25 cellular contexts compared by ENCODE assay signal in the genomic region with DNA sequence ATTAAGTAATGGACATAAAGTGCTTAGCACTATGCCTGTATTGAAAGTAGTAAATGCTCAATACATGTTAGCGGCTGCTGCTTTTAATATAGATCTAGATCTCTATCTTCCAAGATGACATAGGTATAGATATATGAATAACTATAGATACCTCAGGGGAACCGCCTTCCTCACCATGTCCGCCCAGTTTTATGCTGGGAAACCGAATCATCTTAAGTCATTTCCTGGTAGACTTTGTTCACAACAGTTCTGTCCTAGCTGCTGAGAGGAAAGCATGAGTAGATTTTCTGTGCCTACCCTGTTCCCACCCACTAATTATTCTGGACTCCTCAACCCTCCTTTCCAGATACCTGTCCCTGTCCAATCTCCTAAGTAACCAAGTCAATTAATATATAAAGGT.
"Had no signal": no experiment of that assay in that cellular context is flagged by ENCODE, and none has a peak within 500 bp of the region (broad histone marks: within the 10 kb centered on the region; RNA-seq: fewer than 3 reads in every experiment).

No MANE protein-coding gene starts in this region.

- H3K4me3 Mint-ChIP-seq: immature natural killer cell, natural killer cell, type B pancreatic cell had no signal

- H3K27ac ChIP-seq: esophagus muscularis mucosa, neutrophil, pancreas, right lobe of liver, stomach, thyroid gland had no signal

- H3K36me3 Mint-ChIP-seq: type B pancreatic cell had no signal

- H3K4me1 ChIP-seq: pancreas had no signal

- H3K9me3 ChIP-seq: neutrophil, pancreas, right lobe of liver, thyroid gland had no signal

- H3K36me3 ChIP-seq: esophagus muscularis mucosa, neutrophil, pancreas, right lobe of liver, stomach, thyroid gland had no signal

- H3K4me2 ChIP-seq: smooth muscle cell had no signal

- H3K27ac Mint-ChIP-seq: immature natural killer cell, natural killer cell, type B pancreatic cell had no signal

- ATAC-seq: natural killer cell, right lobe of liver had no signal

- H3K27me3 ChIP-seq: esophagus muscularis mucosa, pancreas, right lobe of liver, thyroid gland had no signal

- DNase-seq: central memory CD4-positive, alpha-beta T cell; dermis blood vessel endothelial cell; effector memory CD4-positive, alpha-beta T cell; foreskin melanocyte; hypothalamus; immature natural killer cell; islet precursor cell; kidney glomerular epithelial cell; mesenchymal stem cell; midbrain; natural killer cell; pancreas; retina; right lobe of liver; stimulated activated CD4-positive, alpha-beta T cell treated with anti-CD3 and anti-CD28 coated beads, Interleukin-12 subunit alpha, Interleukin-12 subunit beta, amount 100 ng/mL, for 4 hours; stimulated activated CD4-positive, alpha-beta T cell treated with anti-CD3 and anti-CD28 coated beads, Interleukin-1b, Interleukin-23, amount 100 ng/mL, for 48 hours; stimulated activated CD4-positive, alpha-beta T cell treated with anti-CD3 and anti-CD28 coated beads, Interleukin-4, amount 100 ng/mL, for 1 hour; stimulated activated CD8-positive, alpha-beta memory T cell treated with anti-CD3 and anti-CD28 coated beads, Interleukin-4, amount 100 ng/mL, for 48 hours; stimulated activated naive CD4-positive, alpha-beta T cell treated with Interleukin-2 at 50 U/mL for 16 hours; stomach; thyroid gland had no signal

- H3K4me3 ChIP-seq: esophagus muscularis mucosa, pancreas, right lobe of liver, smooth muscle cell, stomach, thyroid gland had no signal
